Comparison of ENCODE assay signal across 2 cellular contexts in the genomic region with DNA sequence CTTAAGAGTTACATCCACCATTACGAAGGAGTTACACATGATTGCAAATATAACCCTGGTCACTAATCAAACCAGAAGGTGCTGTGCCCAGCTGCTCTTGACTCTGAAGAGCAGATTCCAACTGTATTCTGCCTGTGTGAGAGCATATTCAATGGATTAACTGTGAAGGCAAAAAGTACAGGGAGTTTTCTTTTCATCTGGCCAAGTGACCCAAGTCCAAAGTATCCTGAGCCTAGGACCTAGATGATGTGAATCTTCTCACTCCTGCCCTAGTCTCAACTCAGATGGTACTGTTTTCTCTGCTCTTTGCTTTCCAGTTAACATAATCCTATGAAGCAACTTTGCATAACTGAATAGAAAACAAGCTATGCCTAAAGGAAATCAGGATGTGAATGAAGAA.
TF ChIP-seq lines count a peak whose summit lies in the region.

No MANE protein-coding gene starts in this region.

TF ChIP-seq in liver, 16 proteins besides CTCF, POLR2A, EP300 and RAD21 (continued from another document):
- TF ChIP-seq REST (IDR thresholded peaks at IDR 0.05) = no peak

TF ChIP-seq in HepG2, 621 proteins besides CTCF, POLR2A, EP300 and RAD21 (continued from another document):
- TF ChIP-seq RARG (CRISPR knock-in tag; IDR thresholded peaks at IDR 0.05; ENCODE audit: low read depth) (no peak), SP1 (IDR thresholded peaks at IDR 0.05) (no peak), SP1 (CRISPR knock-in tag; IDR thresholded peaks at IDR 0.05) (no peak), ZNF780A (CRISPR knock-in tag; IDR thresholded peaks at IDR 0.05) (no peak), TBL1XR1 (IDR thresholded peaks at IDR 0.05; ENCODE audit: borderline replicate concordance, low read length, partially characterized antibody) (no peak), ZFP91 (CRISPR knock-in tag; IDR thresholded peaks at IDR 0.05; ENCODE audit: borderline replicate concordance) (no peak), SOX6 (IDR thresholded peaks at IDR 0.05) (no peak), SOX6 (CRISPR knock-in tag; IDR thresholded peaks at IDR 0.05) (no peak), ZBTB49 (CRISPR knock-in tag; IDR thresholded peaks at IDR 0.05; ENCODE audit: borderline replicate concordance) (no peak), RFX1 (IDR thresholded peaks at IDR 0.05) (no peak), ZKSCAN8 (CRISPR knock-in tag; IDR thresholded peaks at IDR 0.05; ENCODE audit: borderline replicate concordance) (no peak)
- TF ChIP-seq, protein P1, sequence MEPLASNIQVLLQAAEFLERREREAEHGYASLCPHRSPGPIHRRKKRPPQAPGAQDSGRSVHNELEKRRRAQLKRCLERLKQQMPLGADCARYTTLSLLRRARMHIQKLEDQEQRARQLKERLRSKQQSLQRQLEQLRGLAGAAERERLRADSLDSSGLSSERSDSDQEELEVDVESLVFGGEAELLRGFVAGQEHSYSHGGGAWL (CRISPR knock-in tag; IDR thresholded peaks at IDR 0.05) = no peak
